Comparison of ENCODE assay signal across 24 cellular contexts in genomic region chr4:54120517-54120916, GRCh38. TPM values are rescaled to one million over a fixed set of nuclear protein-coding genes. Genes with fewer than 3 reads are reported as not detected.
"Had no signal": no experiment of that assay in that cellular context is flagged by ENCODE, and none has a peak within 500 bp of the region (broad histone marks: within the 10 kb centered on the region; RNA-seq: fewer than 3 reads in every experiment).

No MANE protein-coding gene starts in this region.

- H3K27ac ChIP-seq: heart right ventricle, left lung, lower lobe of right lung, parathyroid adenoma, stomach, thoracic aorta, transverse colon had no signal

- H3K4me1 ChIP-seq: heart right ventricle, left lung, lower lobe of right lung, parathyroid adenoma, stomach had no signal

- H3K79me2 ChIP-seq: parathyroid adenoma had no signal

- ATAC-seq: esophagus mucosa; heart right ventricle; left lung; lower lobe of right lung; sciatic nerve; stimulated activated naive B cell treated with anti-CD40 and anti-IgM and Interleukin-4, amounts not matched to agents 10 μg/mL and 1 μg/mL and 100 μg/mL, for 72 hours had no signal

- H3K36me3 ChIP-seq: heart right ventricle, left lung, lower lobe of right lung, stomach, thoracic aorta, transverse colon had no signal

- H3K36me3 Mint-ChIP-seq: memory B cell; mesothelial cell of epicardium; naive B cell; stimulated activated naive B cell treated with anti-CD40 and anti-IgM and Interleukin-4, amounts not matched to agents 10 μg/mL and 1 μg/mL and 100 μg/mL, for 72 hours had no signal

- H3K9me3 ChIP-seq: heart right ventricle, left lung, lower lobe of right lung, stomach, thoracic aorta, transverse colon had no signal

- H2AFZ ChIP-seq: parathyroid adenoma had no signal

- H3K4me1 Mint-ChIP-seq: memory B cell; mesothelial cell of epicardium; naive B cell; nephron; stimulated activated naive B cell treated with anti-CD40 and anti-IgM and Interleukin-4, amounts not matched to agents 10 μg/mL and 1 μg/mL and 100 μg/mL, for 72 hours had no signal

- H3K27me3 ChIP-seq: transverse colon had no signal

- H3K4me3 ChIP-seq: heart right ventricle, left lung, lower lobe of right lung, stomach, thoracic aorta, transverse colon had no signal

- H3K4me3 Mint-ChIP-seq: memory B cell; mesothelial cell of epicardium; naive B cell; nephron; stimulated activated naive B cell treated with anti-CD40 and anti-IgM and Interleukin-4, amounts not matched to agents 10 μg/mL and 1 μg/mL and 100 μg/mL, for 72 hours had no signal

- H3K9me3 Mint-ChIP-seq: memory B cell, nephron had no signal

- H3K27ac Mint-ChIP-seq: memory B cell; mesothelial cell of epicardium; naive B cell; nephron; stimulated activated naive B cell treated with anti-CD40 and anti-IgM and Interleukin-4, amounts not matched to agents 10 μg/mL and 1 μg/mL and 100 μg/mL, for 72 hours had no signal

- DNase-seq: effector memory CD4-positive, alpha-beta T cell; heart right ventricle; hypothalamus; islet precursor cell; left lung; lower lobe of right lung; naive B cell; stimulated activated CD4-positive, alpha-beta T cell treated with anti-CD3 and anti-CD28 coated beads, Interleukin-2, amount 100 ng/mL, for 24 hours; stimulated activated CD4-positive, alpha-beta T cell treated with anti-CD3 and anti-CD28 coated beads, Interleukin-4, amount 100 ng/mL, for 4 hours; stimulated activated naive B cell treated with anti-CD40 and anti-IgM and Interleukin-4, amounts not matched to agents 10 μg/mL and 1 μg/mL and 100 μg/mL, for 72 hours; stomach; substantia nigra; transverse colon had no signal

RNA-seq across cellular contexts. Expression of gene GSX2, which starts 20.6 kb away (rescaled TPM):
- total RNA-seq: esophagus mucosa, heart right ventricle, left lung, lower lobe of right lung, mesothelial cell of epicardium, omental fat pad, pulmonary artery endothelial cell, skeletal muscle tissue, stomach, thoracic aorta, transverse colon, urinary bladder had no signal
